9 cellular contexts compared by ENCODE assay signal in the genomic region with DNA sequence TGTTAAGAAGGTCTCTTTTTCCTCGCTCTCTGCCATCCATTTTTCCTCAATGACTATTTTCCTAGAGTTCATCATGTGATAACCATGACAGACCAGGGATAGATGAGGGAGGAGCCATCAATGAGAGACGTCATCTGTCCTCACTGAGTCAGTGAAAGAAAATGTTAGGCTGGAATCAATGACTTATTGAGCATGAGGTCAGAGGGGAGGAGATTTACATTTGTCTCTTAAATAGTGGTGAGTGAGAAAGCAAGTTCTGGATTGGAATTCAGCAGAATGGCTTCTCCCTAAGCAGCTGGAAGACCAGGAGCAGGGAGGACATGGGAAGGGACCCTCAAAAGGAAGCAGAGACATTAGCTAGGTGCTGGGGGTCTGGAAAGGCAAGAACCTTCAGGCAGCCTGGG. TPM values are rescaled to one million over a fixed set of nuclear protein-coding genes. Genes with fewer than 3 reads are reported as not detected.
DNase-seq lines count a peak whose midpoint lies in the region; ATAC-seq and TF ChIP-seq lines count a peak whose summit lies in the region.
"Had no signal": no experiment of that assay in that cellular context is flagged by ENCODE, and none has a peak within 500 bp of the region (broad histone marks: within the 10 kb centered on the region; RNA-seq: fewer than 3 reads in every experiment).

No MANE protein-coding gene starts in this region.

- intact Hi-C loops in CD4-positive, alpha-beta T cell (cut with DNase I, micrococcal nuclease) = no loop called here
- intact Hi-C loops in left colon (cut with DNase I, micrococcal nuclease) = no loop called here

- H3K27ac Mint-ChIP-seq in CD4-positive, alpha-beta T cell = peak overlapping the region; percentile 71
- H3K27ac Mint-ChIP-seq in nephron progenitor cell = peak overlapping the region; percentile 77

- H3K27me3 ChIP-seq in CD4-positive, alpha-beta T cell (ENCODE audit: control insufficient read depth, insufficient read depth, low read length) = no peaks in the 10 kb centered on the region
- no peaks in the 10 kb centered on the region for H3K27me3 ChIP-seq in MG63
- H3K27me3 ChIP-seq: cardiac muscle cell had no signal

- no peak for DNase-seq in CD4-positive, alpha-beta T cell
- peak; percentile 55 for DNase-seq in MG63
- peak; percentile 97 for DNase-seq in choroid plexus epithelial cell (ENCODE audit: low read depth)
- DNase-seq in nephron progenitor cell = no peak
- no peak for DNase-seq in left colon
- no peak for DNase-seq in DMS153 (lab: John Stamatoyannopoulos, UW)
- no peak for DNase-seq in NCI-H2081 (lab: John Stamatoyannopoulos, UW)

- no peaks in the 10 kb centered on the region for H3K9me3 Mint-ChIP-seq in CD4-positive, alpha-beta T cell
- peaks cover 11% of the 10 kb centered on the region for H3K9me3 Mint-ChIP-seq in nephron progenitor cell

- POLR2A ChIA-PET in CD4-positive, alpha-beta T cell (lab: Charles Lee) = interaction anchor here (1.0 to 11.7 kb wide), 2 partner anchors 15 to 28 kb away, joined by 5 to 367 read pairs; partner anchors contain the start of gene USP3

- TF ChIP-seq CTCF in CD4-positive, alpha-beta T cell (IDR thresholded peaks at IDR 0.05) = no peak
- TF ChIP-seq CTCF in choroid plexus epithelial cell (conservative IDR thresholded peaks at IDR 0.05; ENCODE audit: low read depth, low read length) (no peak), nephron progenitor cell (IDR thresholded peaks at IDR 0.05) (no peak)

- peaks cover 77% of the 10 kb centered on the region for H3K4me1 Mint-ChIP-seq in CD4-positive, alpha-beta T cell (ENCODE audit: low read depth)
- H3K4me1 Mint-ChIP-seq in nephron progenitor cell = peaks cover 78% of the 10 kb centered on the region

- no peak overlapping the region for H3K27ac ChIP-seq in CD4-positive, alpha-beta T cell (ENCODE audit: low read depth, low read length)
- H3K27ac ChIP-seq: cardiac muscle cell had no signal

- no peaks in the 10 kb centered on the region for H3K36me3 Mint-ChIP-seq in CD4-positive, alpha-beta T cell (ENCODE audit: low read depth)
- H3K36me3 Mint-ChIP-seq in nephron progenitor cell (ENCODE audit: low read depth) = no peaks in the 10 kb centered on the region

- ATAC-seq in CD4-positive, alpha-beta T cell (ENCODE audit: poor library complexity) = no peak
- ATAC-seq in left colon (no peak), GM21576 (IDR thresholded peaks at IDR 0.05; ENCODE audit: unreplicated experiment) (no peak)

- CTCF ChIA-PET in CD4-positive, alpha-beta T cell (lab: Charles Lee) = interaction anchor here (1.1 to 5.4 kb wide), 3 partner anchors 10 to 30 kb away, joined by 6 to 38 read pairs (median 6); no protein-coding TSS in a partner anchor

- no peak overlapping the region for H3K4me3 Mint-ChIP-seq in CD4-positive, alpha-beta T cell
- peak overlapping the region; percentile 14 for H3K4me3 Mint-ChIP-seq in nephron progenitor cell

- no peaks in the 10 kb centered on the region for H3K9me3 ChIP-seq in CD4-positive, alpha-beta T cell (ENCODE audit: control insufficient read depth, low read length)
- H3K9me3 ChIP-seq in MG63 = no peaks in the 10 kb centered on the region

- H3K27me3 Mint-ChIP-seq in CD4-positive, alpha-beta T cell = no peaks in the 10 kb centered on the region
- H3K27me3 Mint-ChIP-seq in nephron progenitor cell (ENCODE audit: low read depth, poor library complexity) = peaks cover 15% of the 10 kb centered on the region

- no peak overlapping the region for H3K4me3 ChIP-seq in MG63
- no peak overlapping the region for H3K4me3 ChIP-seq in choroid plexus epithelial cell (ENCODE audit: low read depth, low read length)
- H3K4me3 ChIP-seq: cardiac muscle cell had no signal

- no peaks in the 10 kb centered on the region for H3K36me3 ChIP-seq in MG63
- H3K36me3 ChIP-seq: cardiac muscle cell had no signal

RNA-seq across cellular contexts. Expression of gene USP3, which starts 28.2 kb away (rescaled TPM):
- 100 to 1,000 TPM; 280 to 282 TPM for total RNA-seq in CD4-positive, alpha-beta T cell
- 36.6 and 38.6 TPM in 2 replicates for total RNA-seq in MG63 (2014; rRNA removed; shearing (Covaris generic); ENCODE audit: low replicate concordance)
- 10 to 100 TPM; 74.7 to 79.9 TPM for total RNA-seq in left colon

Comparison
In these comparisons a context has a peak if more than half of its experiments do, and no peak if none do; other contexts are left out.
1. DNase-seq: peak in MG63 (single experiment) and choroid plexus epithelial cell (single experiment); none in CD4-positive, alpha-beta T cell (0 of 10), nephron progenitor cell (single experiment), left colon (0 of 2), DMS153 (single experiment) and NCI-H2081 (0 of 2).